Comparison of ENCODE assay signal across 2 cellular contexts in the genomic region with DNA sequence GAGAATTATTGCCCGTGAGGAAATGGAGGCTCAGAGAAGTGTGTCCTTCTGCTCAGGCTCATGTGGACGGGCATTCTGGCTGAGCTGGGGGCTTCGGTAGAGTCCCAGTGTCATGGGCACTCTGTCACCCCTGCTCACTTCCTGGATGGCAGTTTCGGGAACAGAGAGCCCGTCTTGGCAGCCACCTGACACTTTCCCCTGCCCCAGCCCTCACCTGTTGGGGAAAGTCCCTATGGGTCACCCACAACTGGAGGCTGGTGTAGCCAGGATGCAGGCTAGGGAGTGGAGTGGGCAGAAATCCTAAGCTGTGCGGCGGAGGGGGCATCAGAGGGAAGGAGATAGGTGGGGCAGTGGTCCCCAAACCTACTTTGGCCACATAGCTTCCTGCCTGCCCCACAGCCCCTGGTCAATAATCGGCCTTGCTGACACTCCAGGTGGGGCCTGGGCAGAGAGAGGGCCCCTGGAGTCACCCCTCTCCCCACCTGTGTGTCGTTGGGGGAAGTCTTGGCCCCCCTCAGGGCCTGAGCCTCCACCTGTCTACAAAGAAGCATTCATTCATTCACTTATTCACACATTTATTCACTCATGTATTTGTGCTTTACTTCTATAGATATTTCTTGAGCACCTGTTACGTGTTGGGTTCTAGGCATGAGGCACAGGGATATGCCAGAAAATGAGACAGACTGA.
A peak's percentile ranks its signal among the peaks of the same experiment; 100 is the strongest.
TF ChIP-seq lines count a peak whose summit lies in the region.

No MANE protein-coding gene starts in this region.

TF ChIP-seq in A549, 52 proteins besides CTCF, POLR2A, EP300 and RAD21:
- TF ChIP-seq MAZ (IDR thresholded peaks at IDR 0.05; ENCODE audit: borderline replicate concordance, low read depth, low read length) (no peak), KDM5A (IDR thresholded peaks at IDR 0.05) (no peak), SREBF2 (IDR thresholded peaks at IDR 0.05) (no peak), TFCP2L1 (CRISPR knock-in tag; IDR thresholded peaks at IDR 0.05) (no peak), MYC (IDR thresholded peaks at IDR 0.05; ENCODE audit: borderline replicate concordance, low read length) (no peak), KDM1A (IDR thresholded peaks at IDR 0.05; ENCODE audit: low read depth) (no peak), EHF (CRISPR knock-in tag; IDR thresholded peaks at IDR 0.05) (no peak), NR3C1 (IDR thresholded peaks at IDR 0.05) (no peak), CBX2 (IDR thresholded peaks at IDR 0.05; ENCODE audit: borderline replicate concordance, low read depth) (no peak), RARB (CRISPR knock-in tag; IDR thresholded peaks at IDR 0.05) (no peak), RCOR1 (IDR thresholded peaks at IDR 0.05; ENCODE audit: low read depth, low read length) (no peak), ZNF302 (CRISPR knock-in tag; IDR thresholded peaks at IDR 0.05) (no peak), ZSCAN20 (CRISPR knock-in tag; IDR thresholded peaks at IDR 0.05) (no peak), FOSL2 (IDR thresholded peaks at IDR 0.05) (no peak), FOSL2 (CRISPR knock-in tag; IDR thresholded peaks at IDR 0.05) (no peak)

TF ChIP-seq in K562, 482 proteins besides CTCF, POLR2A, EP300 and RAD21:
- TF ChIP-seq ZBTB17 (CRISPR knock-in tag; IDR thresholded peaks at IDR 0.05) (no peak), ZNF24 (IDR thresholded peaks at IDR 0.05) (peak; percentile 65; the same call in 1 of the 2 replicates)
